In the genomic region with DNA sequence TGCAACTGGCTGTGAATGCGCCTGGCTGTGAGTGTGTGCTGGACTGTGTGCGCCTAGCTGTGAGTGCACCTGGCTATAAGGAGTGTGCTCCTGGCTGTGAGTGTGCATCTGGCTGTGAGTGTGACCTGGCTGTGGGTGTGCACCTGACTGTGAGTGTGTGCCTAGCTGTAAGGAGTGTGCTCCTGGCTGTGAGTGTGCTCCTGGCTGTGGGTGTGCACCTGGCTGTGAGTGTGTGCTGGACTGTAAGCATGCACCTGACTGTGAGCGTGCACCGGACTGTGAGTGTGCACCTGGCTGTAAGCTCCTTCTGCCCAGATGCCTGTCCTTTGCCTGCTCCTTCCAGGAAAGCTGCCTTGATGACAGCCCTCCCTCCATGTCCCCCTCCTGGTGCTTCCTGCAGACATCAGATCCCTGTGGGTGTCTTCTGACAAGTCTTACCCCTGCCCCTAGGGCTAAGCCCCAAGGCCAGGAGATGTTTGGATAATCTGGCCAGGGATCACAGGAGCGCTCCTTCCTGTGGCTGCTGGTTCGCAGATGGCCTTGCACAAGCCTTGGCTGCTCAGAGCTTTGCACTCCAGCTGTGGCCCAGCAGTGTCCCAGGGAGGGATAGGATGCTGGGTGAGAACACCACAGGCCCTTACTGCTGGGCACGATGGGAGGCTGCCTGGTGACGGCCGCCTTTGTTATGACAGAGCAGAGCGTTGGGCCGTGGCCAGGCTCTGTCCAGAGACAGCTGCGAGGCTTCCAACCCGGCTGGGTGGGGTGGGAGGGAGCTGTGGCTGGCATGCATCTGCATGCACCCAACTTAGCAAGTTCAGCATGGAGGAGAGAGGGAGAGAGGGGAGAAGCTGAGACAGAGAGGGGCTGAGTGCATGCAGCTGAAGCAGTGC, we compare ENCODE assay signal across 9 cellular contexts.
DNase-seq lines count a peak whose midpoint lies in the region; ATAC-seq and TF ChIP-seq lines count a peak whose summit lies in the region.
"Had no signal": no experiment of that assay in that cellular context is flagged by ENCODE, and none has a peak within 500 bp of the region (broad histone marks: within the 10 kb centered on the region; RNA-seq: fewer than 3 reads in every experiment).

No MANE protein-coding gene starts in this region.

- intact Hi-C loops in ovary (cut with DNase I) = loop anchor here in 2 of 4 donors (10.0 kb wide), 2 partner anchors 81 to 91 kb away; partner anchors contain the start of gene GLI2 (in 1 of the 2)

- no peaks in the 10 kb centered on the region for H3K36me3 ChIP-seq in ovary

- no peak for ATAC-seq in HG02852 (IDR thresholded peaks at IDR 0.05; ENCODE audit: unreplicated experiment)
- no peak for ATAC-seq in GM21528 (IDR thresholded peaks at IDR 0.05; ENCODE audit: low FRiP score, unreplicated experiment)

- no peak overlapping the region for H3K4me3 ChIP-seq in foreskin fibroblast (ENCODE audit: low read depth in 1 of 2, low read length in 2 of 2)
- H3K4me3 ChIP-seq in ovary = no peak overlapping the region

- DNase-seq in EL (peak; percentile 74), RPMI7951 (ENCODE audit: low read depth) (peak; percentile 96), foreskin fibroblast (peak; percentile 82 to 95), ovary (peak; percentile 47 to 74 (median 65)), NCI-H146 (lab: John Stamatoyannopoulos, UW) (no peak)
- DNase-seq in activated CD4-positive, alpha-beta T cell treated with anti-CD3 and anti-CD28 coated beads, Interleukin-2, amount 50 U/mL, for 48 hours = no peak
- DNase-seq: NCI-H526 treated with DMSO at 0.1 percent for 48 hours had no signal

- H3K9me3 ChIP-seq in ovary = no peaks in the 10 kb centered on the region

- no peak for TF ChIP-seq CTCF in foreskin fibroblast (IDR thresholded peaks at IDR 0.05; ENCODE audit: low read depth, low read length)
- no peak for TF ChIP-seq CTCF in ovary (IDR thresholded peaks at IDR 0.05)

- TF ChIP-seq POLR2A in ovary (IDR thresholded peaks at IDR 0.05) = no peak

- H3K27ac ChIP-seq in ovary = no peak overlapping the region

- TF ChIP-seq EP300 in ovary (IDR thresholded peaks at IDR 0.05) = no peak

- peaks cover 41% of the 10 kb centered on the region for H3K4me1 ChIP-seq in ovary (ENCODE audit: insufficient read depth)

- H3K27me3 ChIP-seq in ovary = no peaks in the 10 kb centered on the region

- 26 to 39% (median 26%) methylated on average over 13 of the region's 13 CpGs for WGBS in ovary, 3 donors

Comparison
In these comparisons a context has a peak if more than half of its experiments do, and no peak if none do; other contexts are left out.
1. DNase-seq: peak in EL (single experiment), RPMI7951 (single experiment), foreskin fibroblast (2 of 2) and ovary (5 of 5); none in activated CD4-positive, alpha-beta T cell treated with anti-CD3 and anti-CD28 coated beads, Interleukin-2, amount 50 U/mL, for 48 hours (0 of 2) and NCI-H146 (single experiment).